ENCODE assay signal across 8 cellular contexts in genomic region chr7:143385891-143386781, GRCh38. TPM values are rescaled to one million over a fixed set of nuclear protein-coding genes. Genes with fewer than 3 reads are reported as not detected.
DNase-seq lines count a peak whose midpoint lies in the region; ATAC-seq and TF ChIP-seq lines count a peak whose summit lies in the region.
"Had no signal": no experiment of that assay in that cellular context is flagged by ENCODE, and none has a peak within 500 bp of the region (broad histone marks: within the 10 kb centered on the region; RNA-seq: fewer than 3 reads in every experiment).

No MANE protein-coding gene starts in this region.

- H2AFZ ChIP-seq in GM23338 = no peak overlapping the region

- TF ChIP-seq CTCF in GM23338 (conservative IDR thresholded peaks at IDR 0.05; ENCODE audit: low read depth in 2 of 2) (no peak), left ventricle myocardium inferior (IDR thresholded peaks at IDR 0.05; ENCODE audit: borderline replicate concordance) (no peak), stomach (IDR thresholded peaks at IDR 0.05) (no peak)

- peaks cover 14% of the 10 kb centered on the region; the same call in 1 of the 2 replicates for H3K4me1 ChIP-seq in GM23338 (ENCODE audit: insufficient read depth)
- H3K4me1 ChIP-seq in left ventricle myocardium inferior = peaks cover 91% of the 10 kb centered on the region
- H3K4me1 ChIP-seq in stomach = peaks cover 54 to 93% (median 70%) of the 10 kb centered on the region in 4 donors

- H3K4me3 ChIP-seq in GM23338 (no peak overlapping the region), left ventricle myocardium inferior (peak overlapping the region; percentile 98), stomach (peak overlapping the region; percentile 4 to 95 (median 42))

- peaks cover 52% of the 10 kb centered on the region for H3K79me2 ChIP-seq in GM23338 (replicated peaks; ENCODE audit: insufficient read depth)

- no peak overlapping the region for H3K27ac Mint-ChIP-seq in GM23338
- no peak overlapping the region for H3K27ac Mint-ChIP-seq in T-helper 17 cell

- DNase-seq in GM23338 (ENCODE audit: low spot score) = no peak
- no peak for DNase-seq in T-helper 17 cell
- DNase-seq in left ventricle myocardium inferior = no peak
- no peak for DNase-seq in stomach
- no peak for DNase-seq in germinal center (ENCODE audit: low spot score)
- DNase-seq in effector CD8-positive, alpha-beta T cell (lab: John Stamatoyannopoulos, UW) = no peak

- H3K27ac ChIP-seq in GM23338 (ENCODE audit: low read depth) (peak overlapping the region; percentile 63; the same call in 1 of the 2 replicates), left ventricle myocardium inferior (replicated peaks) (peak overlapping the region; percentile 99), stomach (peak overlapping the region in 4 of 5 donors; percentile 15 to 100 (median 98))

- no peak overlapping the region for H3K4me2 ChIP-seq in GM23338

- peaks cover 29% of the 10 kb centered on the region for H3K36me3 Mint-ChIP-seq in GM23338 (ENCODE audit: low read depth)
- H3K36me3 Mint-ChIP-seq in T-helper 17 cell (ENCODE audit: low read depth) = peaks cover 2% of the 10 kb centered on the region

- TF ChIP-seq EP300 in stomach (IDR thresholded peaks at IDR 0.05) = no peak

- intact Hi-C loops in left ventricle myocardium inferior (cut with micrococcal nuclease) (no loop called here), stomach (cut with DNase I; ENCODE audit: low total_unique reads) (no loop called here)

- no peak overlapping the region for H3K4me3 Mint-ChIP-seq in GM23338
- H3K4me3 Mint-ChIP-seq in T-helper 17 cell = no peak overlapping the region

- WGBS in stomach, 5 donors = 55 to 63% (median 58%) methylated on average over 19 of the region's 19 CpGs

- H3K9me3 Mint-ChIP-seq in GM23338 = no peaks in the 10 kb centered on the region; the same call in 2 of the 3 replicates

- H3F3A ChIP-seq in GM23338 (replicated peaks; ENCODE audit: low read depth) = peaks cover 45% of the 10 kb centered on the region

- H3K27me3 Mint-ChIP-seq in GM23338 (ENCODE audit: insufficient read depth, low read depth, poor library complexity) (peaks cover 24% of the 10 kb centered on the region), T-helper 17 cell (no peaks in the 10 kb centered on the region)

- H3K27me3 ChIP-seq in GM23338 (ENCODE audit: insufficient read depth) (no peaks in the 10 kb centered on the region), left ventricle myocardium inferior (ENCODE audit: low read depth) (no peaks in the 10 kb centered on the region), stomach (no peaks in the 10 kb centered on the region)

- H4K20me1 ChIP-seq in GM23338 (replicated peaks; ENCODE audit: insufficient read depth) = peaks cover 38% of the 10 kb centered on the region

- ATAC-seq in GM23338 (no peak), T-helper 17 cell (peak; percentile 57), GM21515 (IDR thresholded peaks at IDR 0.05; ENCODE audit: unreplicated experiment) (no peak)

- H3K36me3 ChIP-seq in GM23338 (ENCODE audit: insufficient read depth) (peaks cover 13% of the 10 kb centered on the region), left ventricle myocardium inferior (peaks cover 51% of the 10 kb centered on the region), stomach (peaks cover 31 to 70% (median 43%) of the 10 kb centered on the region in 4 donors)

- H3K9me2 ChIP-seq in GM23338 (ENCODE audit: insufficient read depth) = no peaks in the 10 kb centered on the region

- H3K9me3 ChIP-seq in T-helper 17 cell (ENCODE audit: control insufficient read depth, low read length, poor library complexity, severe bottlenecking) (no peaks in the 10 kb centered on the region), left ventricle myocardium inferior (replicated peaks) (no peaks in the 10 kb centered on the region), stomach (no peaks in the 10 kb centered on the region)

- no peak for TF ChIP-seq POLR2A in stomach (IDR thresholded peaks at IDR 0.05)

- peaks cover 15% of the 10 kb centered on the region; the same call in 2 of the 3 replicates for H3K4me1 Mint-ChIP-seq in GM23338
- H3K4me1 Mint-ChIP-seq in T-helper 17 cell = peaks cover 11% of the 10 kb centered on the region

TF ChIP-seq in GM23338, 12 proteins besides CTCF, POLR2A, EP300 and RAD21 (continues in another document):
- TF ChIP-seq NANOG (IDR thresholded peaks at IDR 0.05; ENCODE audit: borderline replicate concordance) = no peak
- TF ChIP-seq POLR2AphosphoS5 (IDR thresholded peaks at IDR 0.05; ENCODE audit: low read depth) = no peak
- no peak for TF ChIP-seq CREB1 (CRISPR knock-in tag; IDR thresholded peaks at IDR 0.05; ENCODE audit: low read depth)
- TF ChIP-seq JUNB (IDR thresholded peaks at IDR 0.05; ENCODE audit: unreplicated experiment) = no peak
- TF ChIP-seq EZH2phosphoT487 (IDR thresholded peaks at IDR 0.05; ENCODE audit: unreplicated experiment) = no peak

RNA-seq across cellular contexts. Expression of gene ZYX, which starts 5.0 kb away (rescaled TPM):
- 132 and 141 TPM in 2 replicates for total RNA-seq in GM23338 (2014; rRNA removed; shearing (Covaris generic))
- polyA plus RNA-seq in GM23338 (2016; fragmentation: Nextera tagmentation; extraction: Ambion mirVana) = 108 and 111 TPM in 2 replicates
- 100 to 1,000 TPM; 151 to 165 TPM for total RNA-seq in T-helper 17 cell
- total RNA-seq in left ventricle myocardium inferior = 68.4 TPM
- 100 to 1,000 TPM in 1 of 5 donors, 10 to 100 TPM in 4; 20.6 to 102 (median 64.0) TPM for total RNA-seq in stomach
- polyA plus RNA-seq in stomach = 10 to 100 TPM; 73.4 to 79.2 (median 74.1) TPM

RNA-seq across cellular contexts. Expression of gene EPHA1, which starts 22.5 kb away (rescaled TPM):
- total RNA-seq in GM23338 (2014; rRNA removed; shearing (Covaris generic)) = 119 and 154 TPM in 2 replicates
- 60.7 and 66.1 TPM in 2 replicates for polyA plus RNA-seq in GM23338 (2016; fragmentation: Nextera tagmentation; extraction: Ambion mirVana)
- total RNA-seq in T-helper 17 cell = 10 to 100 TPM in 1 of 2 donors, 1 to 10 TPM in 1; 9.4 to 19.7 TPM
- not detected for total RNA-seq in left ventricle myocardium inferior
- total RNA-seq in stomach = 10 to 100 TPM in 3 of 5 donors, 1 to 10 TPM in 2; 5.3 to 31.9 (median 12.5) TPM
- polyA plus RNA-seq in stomach = 10 to 100 TPM in 1 of 3 donors, 1 to 10 TPM in 2; 4.7 to 25.9 (median 5.6) TPM
- total RNA-seq: dermis microvascular lymphatic vessel endothelial cell had no signal

RNA-seq across cellular contexts. Expression of gene FAM131B, which starts 23.6 kb away (rescaled TPM):
- total RNA-seq in GM23338 (2014; rRNA removed; shearing (Covaris generic)) = 28.8 and 30.2 TPM in 2 replicates
- 4.7 and 5.4 TPM in 2 replicates for polyA plus RNA-seq in GM23338 (2016; fragmentation: Nextera tagmentation; extraction: Ambion mirVana)
- total RNA-seq in T-helper 17 cell = under 1 TPM; 0.23 to 0.42 TPM
- total RNA-seq in left ventricle myocardium inferior = 0.47 TPM
- 10 to 100 TPM in 1 of 5 donors, 1 to 10 TPM in 1, under 1 TPM in 2, not detected in 1; 0.29 to 14.0 (median 0.95) TPM for total RNA-seq in stomach
- under 1 TPM; 0.33 to 0.56 (median 0.46) TPM for polyA plus RNA-seq in stomach

RNA-seq across cellular contexts. Expression of gene TAS2R60, which starts 57.1 kb away (rescaled TPM):
- total RNA-seq in GM23338 (2014; rRNA removed; shearing (Covaris generic)) = 4.0 and 5.0 TPM in 2 replicates
- polyA plus RNA-seq in GM23338 (2016; fragmentation: Nextera tagmentation; extraction: Ambion mirVana) = 0.37 TPM in 1 of 2 replicates, not detected in the other
- total RNA-seq in T-helper 17 cell = under 1 TPM; 0.60 to 0.80 TPM
- total RNA-seq in left ventricle myocardium inferior = not detected
- not detected for total RNA-seq in stomach
- polyA plus RNA-seq in stomach = not detected
- total RNA-seq: dermis microvascular lymphatic vessel endothelial cell had no signal
